17 cellular contexts compared by ENCODE assay signal in genomic region chr18:78857252-78858150, GRCh38.
A peak's percentile ranks its signal among the peaks of the same experiment; 100 is the strongest.
DNase-seq lines count a peak whose midpoint lies in the region; ATAC-seq and TF ChIP-seq lines count a peak whose summit lies in the region.
"Had no signal": no experiment of that assay in that cellular context is flagged by ENCODE, and none has a peak within 500 bp of the region (broad histone marks: within the 10 kb centered on the region; RNA-seq: fewer than 3 reads in every experiment).

No MANE protein-coding gene starts in this region.

- H3K27me3 Mint-ChIP-seq in endodermal cell (ENCODE audit: insufficient read depth): peaks cover 2% of the 10 kb centered on the region
- H3K27me3 Mint-ChIP-seq: CD4-positive, CD25-positive, alpha-beta regulatory T cell had no signal

- no peaks in the 10 kb centered on the region for H3K79me2 ChIP-seq in PC-9 (ENCODE audit: low read depth)

- H3K4me3 ChIP-seq in esophagus muscularis mucosa (no peak overlapping the region), urinary bladder (ENCODE audit: low read depth, low read length) (peak overlapping the region; percentile 9), PC-9 (no peak overlapping the region), endodermal cell (ENCODE audit: low read length) (no peak overlapping the region)
- H3K4me3 ChIP-seq: BLaER1 had no signal

- no peaks in the 10 kb centered on the region for H3K4me1 Mint-ChIP-seq in endodermal cell
- H3K4me1 Mint-ChIP-seq: CD4-positive, CD25-positive, alpha-beta regulatory T cell had no signal

- TF ChIP-seq POLR2A in esophagus muscularis mucosa (IDR thresholded peaks at IDR 0.05; ENCODE audit: low read depth) (no peak), GM18505 (IDR thresholded peaks at IDR 0.05; ENCODE audit: borderline replicate concordance, extremely low read depth, insufficient read depth, insufficient read length) (no peak)

- POLR2A ChIA-PET in PC-9 (lab: Charles Lee; ENCODE audit: unreplicated experiment): no interaction called here

- no TSS peak for BruUV-seq in PC-9 (replicated peaks; lab: Mats Ljungman, UMichigan)

- H3K27ac Mint-ChIP-seq in endodermal cell: no peak overlapping the region
- H3K27ac Mint-ChIP-seq: CD4-positive, CD25-positive, alpha-beta regulatory T cell had no signal

- 68% methylated on average over 43 of the region's 43 CpGs for WGBS in esophagus muscularis mucosa
- 56% methylated on average over 43 of the region's 43 CpGs for WGBS in urinary bladder
- 92 to 95% methylated on average over 27 to 43 of the region's 43 CpGs for WGBS in endodermal cell (ENCODE audit: insufficient coverage in 1 of 2, insufficient read length in 1 of 2), 2 experiments

- peak in 2 of 3 experiments; percentile 79 to 82 for DNase-seq in NCI-H1417 (lab: John Stamatoyannopoulos, UW)
- no peak for DNase-seq in NCI-H1417 treated with DMSO at 0.1 percent for 48 hours (lab: John Stamatoyannopoulos, UW)
- peak; percentile 89 for DNase-seq in NCI-H69 (lab: John Stamatoyannopoulos, UW)
- DNase-seq in esophagus muscularis mucosa (ENCODE audit: extremely low spot score): peak; percentile 72
- no peak for DNase-seq in PC-9
- DNase-seq in endodermal cell: no peak
- DNase-seq: 8988T; AML-193; CD4-positive, CD25-positive, alpha-beta regulatory T cell; DMS153; DMS79 treated with DMSO at 0.1 percent for 48 hours; EL had no signal

- no peaks in the 10 kb centered on the region for H4K20me1 ChIP-seq in PC-9 (ENCODE audit: insufficient read depth)
- H4K20me1 ChIP-seq: BLaER1 had no signal

- H3K9me3 Mint-ChIP-seq in endodermal cell: no peaks in the 10 kb centered on the region

- no peaks in the 10 kb centered on the region for H3K9me3 ChIP-seq in esophagus muscularis mucosa
- no peaks in the 10 kb centered on the region for H3K9me3 ChIP-seq in PC-9 (ENCODE audit: insufficient read depth, low read depth)
- H3K9me3 ChIP-seq in endodermal cell (ENCODE audit: control insufficient read depth, low read length): no peaks in the 10 kb centered on the region

- no peak overlapping the region for H3K4me3 Mint-ChIP-seq in endodermal cell
- H3K4me3 Mint-ChIP-seq: CD4-positive, CD25-positive, alpha-beta regulatory T cell had no signal

- ATAC-seq in GM18505 (IDR thresholded peaks at IDR 0.05; ENCODE audit: unreplicated experiment): no peak
- ATAC-seq: HCT116 had no signal

- no peak overlapping the region for H2AFZ ChIP-seq in PC-9

- CTCF ChIA-PET in PC-9 (lab: Charles Lee): no interaction called here

- peaks cover 0 to 56% (median 0%) of the 10 kb centered on the region in 4 donors for H3K27me3 ChIP-seq in esophagus muscularis mucosa
- H3K27me3 ChIP-seq in PC-9 (ENCODE audit: insufficient read depth, low read depth): peaks cover 61% of the 10 kb centered on the region
- H3K27me3 ChIP-seq in endodermal cell (ENCODE audit: control insufficient read depth, insufficient read depth, low read length, poor library complexity, severe bottlenecking): no peaks in the 10 kb centered on the region
- H3K27me3 ChIP-seq: BLaER1 had no signal

- H3K4me2 ChIP-seq in PC-9: no peak overlapping the region
- H3K4me2 ChIP-seq: BLaER1 had no signal

- TF ChIP-seq EP300 in esophagus muscularis mucosa (IDR thresholded peaks at IDR 0.05): no peak

- H3K27ac ChIP-seq in esophagus muscularis mucosa (replicated peaks in 1 of 4) (no peak overlapping the region), urinary bladder (ENCODE audit: low read depth) (no peak overlapping the region), PC-9 (no peak overlapping the region), endodermal cell (ENCODE audit: low read depth, low read length) (no peak overlapping the region)
- H3K27ac ChIP-seq: BLaER1, HL-60 had no signal

- TF ChIP-seq CTCF in esophagus muscularis mucosa (IDR thresholded peaks at IDR 0.05) (no peak), PC-9 (conservative IDR thresholded peaks at IDR 0.05) (no peak), endodermal cell (conservative IDR thresholded peaks at IDR 0.05) (no peak)

- H3K4me1 ChIP-seq in esophagus muscularis mucosa (no peaks in the 10 kb centered on the region), urinary bladder (ENCODE audit: insufficient read depth) (no peaks in the 10 kb centered on the region), PC-9 (replicated peaks; ENCODE audit: insufficient read depth) (no peaks in the 10 kb centered on the region), endodermal cell (ENCODE audit: control insufficient read depth, insufficient read depth, low read length) (no peaks in the 10 kb centered on the region)
- H3K4me1 ChIP-seq: BLaER1 had no signal

- no peaks in the 10 kb centered on the region for H3F3A ChIP-seq in PC-9 (ENCODE audit: insufficient read depth, low read depth)

- H3K36me3 ChIP-seq in esophagus muscularis mucosa (no peaks in the 10 kb centered on the region), urinary bladder (ENCODE audit: insufficient read depth) (no peaks in the 10 kb centered on the region), PC-9 (ENCODE audit: low read depth) (no peaks in the 10 kb centered on the region), endodermal cell (ENCODE audit: control insufficient read depth, insufficient read depth, low read length) (no peaks in the 10 kb centered on the region)
- H3K36me3 ChIP-seq: BLaER1 had no signal

- no peaks in the 10 kb centered on the region for H3K9me2 ChIP-seq in PC-9 (ENCODE audit: insufficient read depth)

- no peaks in the 10 kb centered on the region for H3K36me3 Mint-ChIP-seq in endodermal cell (ENCODE audit: low read depth)
- H3K36me3 Mint-ChIP-seq: CD4-positive, CD25-positive, alpha-beta regulatory T cell had no signal

- intact Hi-C loops in esophagus muscularis mucosa (cut with DNase I): no loop called here
- intact Hi-C loops in PC-9 (cut with micrococcal nuclease; ENCODE audit: unreplicated experiment): no loop called here

- no peak overlapping the region for H3K9ac ChIP-seq in endodermal cell (ENCODE audit: extremely low read depth, low read length, poor library complexity, severe bottlenecking)
- H3K9ac ChIP-seq: BLaER1 had no signal

Comparison
In these comparisons a context has a peak if more than half of its experiments do, and no peak if none do; other contexts are left out.
1. DNase-seq: peak in NCI-H1417 (2 of 3), NCI-H69 (single experiment) and esophagus muscularis mucosa (single experiment); none in NCI-H1417 treated with DMSO at 0.1 percent for 48 hours (single experiment), PC-9 (0 of 2) and endodermal cell (single experiment).